In genomic region chr1:47937586-47937985, GRCh38 we compare ENCODE assay signal across 26 cellular contexts. TPM values are rescaled to one million over a fixed set of nuclear protein-coding genes. Genes with fewer than 3 reads are reported as not detected.
DNase-seq lines count a peak whose midpoint lies in the region; ATAC-seq and TF ChIP-seq lines count a peak whose summit lies in the region.
"Had no signal": no experiment of that assay in that cellular context is flagged by ENCODE, and none has a peak within 500 bp of the region (broad histone marks: within the 10 kb centered on the region; RNA-seq: fewer than 3 reads in every experiment).

No MANE protein-coding gene starts in this region.

- TF ChIP-seq EP300 in esophagus muscularis mucosa (IDR thresholded peaks at IDR 0.05), result no peak

- 92% methylated on average over 1 of the region's 1 CpG for WGBS in esophagus muscularis mucosa

- H3K4me3 ChIP-seq in esophagus muscularis mucosa, result no peak overlapping the region
- H3K4me3 ChIP-seq in gastrocnemius medialis, result no peak overlapping the region
- H3K4me3 ChIP-seq: BLaER1, GM12878 had no signal

- H3K36me3 ChIP-seq in esophagus muscularis mucosa (no peaks in the 10 kb centered on the region), gastrocnemius medialis (no peaks in the 10 kb centered on the region)
- H3K36me3 ChIP-seq: BE2C, BLaER1 had no signal

- H3K4me1 ChIP-seq in esophagus muscularis mucosa (peaks cover 12 to 62% (median 49%) of the 10 kb centered on the region in 4 donors), gastrocnemius medialis (peaks cover 0 to 19% of the 10 kb centered on the region in 2 donors)
- H3K4me1 ChIP-seq: BLaER1 had no signal

- intact Hi-C loops in esophagus muscularis mucosa (cut with DNase I), result no loop called here
- intact Hi-C loops in gastrocnemius medialis (cut with DNase I; ENCODE audit: low total_unique reads), result no loop called here

- ATAC-seq in gastrocnemius medialis, result no peak
- no peak for ATAC-seq in HG03108 (IDR thresholded peaks at IDR 0.05; ENCODE audit: unreplicated experiment)
- ATAC-seq: GM12878 had no signal

- no peaks in the 10 kb centered on the region for H3K27me3 ChIP-seq in esophagus muscularis mucosa
- no peaks in the 10 kb centered on the region for H3K27me3 ChIP-seq in gastrocnemius medialis
- H3K27me3 ChIP-seq: BE2C, BLaER1 had no signal

- TF ChIP-seq CTCF in esophagus muscularis mucosa (IDR thresholded peaks at IDR 0.05) (no peak), gastrocnemius medialis (IDR thresholded peaks at IDR 0.05 in 4 of 5, conservative IDR thresholded peaks at IDR 0.05 in 1 of 5) (no peak)

- in situ Hi-C loops in gastrocnemius medialis (cut with MboI; ENCODE audit: low sequenced_read_pairs in 4 of 4), result no loop called here

- no peak for TF ChIP-seq POLR2A in esophagus muscularis mucosa (IDR thresholded peaks at IDR 0.05; ENCODE audit: low read depth)
- no peak for TF ChIP-seq POLR2A in gastrocnemius medialis (IDR thresholded peaks at IDR 0.05)

- DNase-seq in esophagus muscularis mucosa (ENCODE audit: extremely low spot score) (no peak), mesenteric fat pad (ENCODE audit: low spot score) (peak; percentile 2), gastrocnemius medialis (no peak), NCI-H187 (lab: John Stamatoyannopoulos, UW) (no peak)
- no peak for DNase-seq in activated CD8-positive, alpha-beta memory T cell treated with anti-CD3 and anti-CD28 coated beads, Interleukin-2, amount 50 U/mL, for 48 hours
- DNase-seq: 8988T; ACHN; BE2C; C1 segment of cervical spinal cord; CD4-positive, alpha-beta memory T cell; CD4-positive, CD25-positive, alpha-beta regulatory T cell; CD8-positive, alpha-beta memory T cell; COR-L47; DMS 273 treated with DMSO at 0.1 percent for 48 hours; DMS153; DMS53; DMS79; DND-41; EL; GDM1 had no signal

- H3K27ac ChIP-seq in esophagus muscularis mucosa (replicated peaks in 1 of 4) (peak overlapping the region in 3 of 4 donors; percentile 11 to 53 (median 39)), gastrocnemius medialis (peak overlapping the region in 3 of 4 donors; percentile 7 to 46 (median 16))
- H3K27ac ChIP-seq: BLaER1 had no signal

- H3K9me3 ChIP-seq in esophagus muscularis mucosa (no peaks in the 10 kb centered on the region), gastrocnemius medialis (no peaks in the 10 kb centered on the region)
- H3K9me3 ChIP-seq: BE2C, BLaER1 had no signal

RNA-seq across cellular contexts. Expression of gene TRABD2B, which starts 59.6 kb away (rescaled TPM):
- total RNA-seq in esophagus muscularis mucosa (1 to 10 TPM; 4.0 to 7.6 (median 4.1) TPM), mesenteric fat pad (2.3 TPM), gastrocnemius medialis (under 1 TPM; 0.05 to 0.15 (median 0.12) TPM)
- total RNA-seq: A673; CD4-positive, alpha-beta memory T cell; CD4-positive, CD25-positive, alpha-beta regulatory T cell; CD8-positive, alpha-beta memory T cell; Daoy; G401; GM12878 had no signal
